Comparison of ENCODE assay signal across 9 cellular contexts in genomic region chr11:37623778-37624177, GRCh38.
"Had no signal": no experiment of that assay in that cellular context is flagged by ENCODE, and none has a peak within 500 bp of the region (broad histone marks: within the 10 kb centered on the region; RNA-seq: fewer than 3 reads in every experiment).

No MANE protein-coding gene starts in this region.

- H3K27ac ChIP-seq: HL-60, KMS-11 had no signal

- FAIRE-seq: HepG2, HTR-8/SVneo, K562 had no signal

- H3K4me3 ChIP-seq: K562 had no signal

- H3K36me3 Mint-ChIP-seq: IgD-negative memory B cell had no signal

- H3K4me2 ChIP-seq: KMS-11 had no signal

- H3K27ac Mint-ChIP-seq: IgD-negative memory B cell had no signal

- ATAC-seq: HepG2, K562 had no signal

- H3K9ac ChIP-seq: KMS-11 had no signal

- DNase-seq: IMR-90, KBM-7, KG1 had no signal

- H3K4me1 Mint-ChIP-seq: IgD-negative memory B cell had no signal

- H3K27me3 Mint-ChIP-seq: IgD-negative memory B cell had no signal

- H3K4me3 Mint-ChIP-seq: IgD-negative memory B cell had no signal
